8 cellular contexts compared by ENCODE assay signal in the genomic region with DNA sequence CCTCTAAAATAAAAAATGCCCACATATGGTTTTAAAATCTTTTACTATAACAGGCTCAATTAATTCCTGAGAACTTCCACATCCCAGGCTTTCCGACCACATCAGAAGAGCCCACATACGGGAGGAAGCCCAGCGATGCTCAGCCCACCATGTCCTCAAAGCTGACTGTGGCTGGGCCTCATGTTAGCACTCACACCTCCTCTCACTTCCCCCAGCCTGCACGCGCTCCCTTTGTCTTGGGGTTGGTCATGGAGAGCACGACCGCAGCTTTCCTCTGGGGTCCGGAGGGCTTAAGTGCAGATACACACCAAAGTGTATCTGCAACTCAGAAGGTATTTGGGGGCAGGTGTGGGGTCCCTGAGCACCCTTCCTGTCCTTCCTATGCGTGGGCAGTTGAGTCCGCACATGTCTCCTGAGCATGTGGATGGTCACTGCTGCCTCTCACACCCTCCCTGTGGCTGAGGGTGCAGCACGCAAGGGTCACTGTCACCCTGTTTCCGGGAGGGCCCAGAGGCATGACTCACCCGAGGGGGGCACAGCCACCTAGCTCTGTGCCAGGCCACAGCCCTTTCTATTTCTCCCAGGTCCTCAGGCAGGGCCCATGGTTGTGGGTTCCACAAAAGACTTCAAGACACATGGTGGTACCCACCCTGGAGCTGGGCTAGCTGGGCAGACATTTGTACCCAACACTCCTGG. TPM values are rescaled to one million over a fixed set of nuclear protein-coding genes. Genes with fewer than 3 reads are reported as not detected.
DNase-seq lines count a peak whose midpoint lies in the region; ATAC-seq, FAIRE-seq and TF ChIP-seq lines count a peak whose summit lies in the region.

No MANE protein-coding gene starts in this region.

- H3K4me1 ChIP-seq in kidney (ENCODE audit: control insufficient read depth in 1 of 2, insufficient read depth in 1 of 2, low read depth in 1 of 2, low read length in 2 of 2) (peaks cover 47 to 56% of the 10 kb centered on the region in 2 donors), thymus (ENCODE audit: control insufficient read depth, insufficient read depth, low read length) (peaks cover 81% of the 10 kb centered on the region), BE2C (peaks cover 8% of the 10 kb centered on the region)

- H3K36me3 ChIP-seq in kidney (ENCODE audit: control insufficient read depth in 1 of 2, insufficient read depth in 2 of 2, low read length in 2 of 2) (peaks cover 50 to 73% of the 10 kb centered on the region in 2 donors), thymus (ENCODE audit: control insufficient read depth, insufficient read depth) (peaks cover 83% of the 10 kb centered on the region), BE2C (peaks cover 62% of the 10 kb centered on the region)

- peaks cover 93% of the 10 kb centered on the region for H3K4me1 Mint-ChIP-seq in activated T-cell treated with anti-CD3 and anti-CD28 coated beads, Interleukin-2, amount 50 U/mL, for 24 hours (ENCODE audit: low read depth)
- peaks cover 95% of the 10 kb centered on the region for H3K4me1 Mint-ChIP-seq in activated CD8-positive, alpha-beta T cell treated with anti-CD3 and anti-CD28 coated beads, Interleukin-2, amount 10 ng/mL, durations not matched to agents 7 days and 5 days (ENCODE audit: low read depth)

- no peaks in the 10 kb centered on the region for H3K9me3 ChIP-seq in kidney (ENCODE audit: control insufficient read depth in 1 of 2, low read length in 2 of 2)
- no peaks in the 10 kb centered on the region for H3K9me3 ChIP-seq in thymus (ENCODE audit: control insufficient read depth)
- no peaks in the 10 kb centered on the region for H3K9me3 ChIP-seq in BE2C

- 53% methylated on average over 13 of the region's 13 CpGs for WGBS in thymus

- no peaks in the 10 kb centered on the region for H3K27me3 Mint-ChIP-seq in activated T-cell treated with anti-CD3 and anti-CD28 coated beads, Interleukin-2, amount 50 U/mL, for 24 hours
- no peaks in the 10 kb centered on the region for H3K27me3 Mint-ChIP-seq in activated CD8-positive, alpha-beta T cell treated with anti-CD3 and anti-CD28 coated beads, Interleukin-2, amount 10 ng/mL, durations not matched to agents 7 days and 5 days (ENCODE audit: low read depth)

- no peak for FAIRE-seq in kidney (lab: Jason Lieb, UNC)

- peak overlapping the region; percentile 64 for H3K4me3 Mint-ChIP-seq in activated T-cell treated with anti-CD3 and anti-CD28 coated beads, Interleukin-2, amount 50 U/mL, for 24 hours
- H3K4me3 Mint-ChIP-seq in activated CD8-positive, alpha-beta T cell treated with anti-CD3 and anti-CD28 coated beads, Interleukin-2, amount 10 ng/mL, durations not matched to agents 7 days and 5 days: peak overlapping the region; percentile 58

- intact Hi-C loops in kidney (cut with DNase I): no loop called here

- CTCF ChIA-PET in activated CD8-positive, alpha-beta T cell treated with anti-CD3 and anti-CD28 coated beads, Interleukin-2, amount 10 ng/mL, durations not matched to agents 7 days and 5 days (lab: Charles Lee): interaction anchor here (1.0 to 3.2 kb wide), 8 partner anchors 10 to 366 kb away, joined by 3 to 16 read pairs (median 4); no protein-coding TSS in a partner anchor

- POLR2A ChIA-PET in activated CD8-positive, alpha-beta T cell treated with anti-CD3 and anti-CD28 coated beads, Interleukin-2, amount 10 ng/mL, durations not matched to agents 7 days and 5 days (lab: Charles Lee): interaction anchor here (1.0 to 4.5 kb wide), 9 partner anchors 9 to 361 kb away, joined by 3 to 48 read pairs (median 5); a partner anchor contains a TSS

- H3K27ac Mint-ChIP-seq in activated T-cell treated with anti-CD3 and anti-CD28 coated beads, Interleukin-2, amount 50 U/mL, for 24 hours: peak overlapping the region; percentile 95
- H3K27ac Mint-ChIP-seq in activated CD8-positive, alpha-beta T cell treated with anti-CD3 and anti-CD28 coated beads, Interleukin-2, amount 10 ng/mL, durations not matched to agents 7 days and 5 days: peak overlapping the region; percentile 91

- ATAC-seq in activated CD8-positive, alpha-beta T cell treated with anti-CD3 and anti-CD28 coated beads, Interleukin-2, amount 10 ng/mL, durations not matched to agents 7 days and 5 days: peak; percentile 17

- H3K9ac ChIP-seq in kidney (ENCODE audit: low read length in 2 of 2): no peak overlapping the region

- DNase-seq in activated T-cell treated with anti-CD3 and anti-CD28 coated beads, Interleukin-2, amount 50 U/mL, for 24 hours: no peak
- no peak for DNase-seq in activated T-cell treated with anti-CD3 and anti-CD28 coated beads for 4 hours
- peak; percentile 44 for DNase-seq in activated CD8-positive, alpha-beta T cell treated with anti-CD3 and anti-CD28 coated beads, Interleukin-2, amount 10 ng/mL, durations not matched to agents 7 days and 5 days
- DNase-seq in kidney: peak; percentile 62
- DNase-seq in NCI-H510A treated with DMSO at 0.1 percent for 48 hours (lab: John Stamatoyannopoulos, UW): no peak
- no peak for DNase-seq in BE2C
- no peak for DNase-seq in DMS53 treated with DMSO at 0.1 percent for 48 hours (lab: John Stamatoyannopoulos, UW; ENCODE audit: unreplicated experiment)

- TF ChIP-seq CTCF in kidney (IDR thresholded peaks at IDR 0.05; ENCODE audit: borderline replicate concordance, extremely low read depth, insufficient read depth) (no peak), BE2C (IDR thresholded peaks at IDR 0.05; ENCODE audit: low read depth, low read length) (no peak)

- H3K27ac ChIP-seq in kidney (ENCODE audit: low read depth in 2 of 2, low read length in 2 of 2) (peak overlapping the region; percentile 59 to 74), thymus (ENCODE audit: low read depth) (peak overlapping the region; percentile 71)

- peaks cover 100% of the 10 kb centered on the region for H3K36me3 Mint-ChIP-seq in activated T-cell treated with anti-CD3 and anti-CD28 coated beads, Interleukin-2, amount 50 U/mL, for 24 hours (ENCODE audit: low read depth)
- peaks cover 95% of the 10 kb centered on the region for H3K36me3 Mint-ChIP-seq in activated CD8-positive, alpha-beta T cell treated with anti-CD3 and anti-CD28 coated beads, Interleukin-2, amount 10 ng/mL, durations not matched to agents 7 days and 5 days (ENCODE audit: low read depth)

- no peaks in the 10 kb centered on the region for H3K9me3 Mint-ChIP-seq in activated T-cell treated with anti-CD3 and anti-CD28 coated beads, Interleukin-2, amount 50 U/mL, for 24 hours
- H3K9me3 Mint-ChIP-seq in activated CD8-positive, alpha-beta T cell treated with anti-CD3 and anti-CD28 coated beads, Interleukin-2, amount 10 ng/mL, durations not matched to agents 7 days and 5 days (ENCODE audit: insufficient read depth): no peaks in the 10 kb centered on the region

- H3K27me3 ChIP-seq in thymus (ENCODE audit: control insufficient read depth, insufficient read depth): no peaks in the 10 kb centered on the region
- H3K27me3 ChIP-seq in BE2C: no peaks in the 10 kb centered on the region

- H3K4me3 ChIP-seq in kidney (ENCODE audit: low read length in 2 of 2): no peak overlapping the region
- no peak overlapping the region for H3K4me3 ChIP-seq in thymus (ENCODE audit: low read length)
- no peak overlapping the region for H3K4me3 ChIP-seq in BE2C (ENCODE audit: low read depth, low read length)

RNA-seq across cellular contexts. Expression of a gene that starts 21.2 kb away (rescaled TPM):
- total RNA-seq in activated CD8-positive, alpha-beta T cell treated with anti-CD3 and anti-CD28 coated beads, Interleukin-2, amount 10 ng/mL, durations not matched to agents 7 days and 5 days: 100 to 1,000 TPM; 516 to 550 TPM
- 313 TPM for total RNA-seq in kidney
- polyA plus RNA-seq in kidney (ENCODE audit: insufficient read depth, low read depth, low replicate concordance): 176 TPM
- 141 TPM for polyA plus RNA-seq in thymus
- polyA plus RNA-seq in BE2C (2012; ENCODE audit: insufficient read depth, insufficient read length, low read depth): 93.6 TPM

Comparison
In these comparisons a context has a peak if more than half of its experiments do, and no peak if none do; other contexts are left out.
1. DNase-seq: peak in activated CD8-positive, alpha-beta T cell treated with anti-CD3 and anti-CD28 coated beads, Interleukin-2, amount 10 ng/mL, durations not matched to agents 7 days and 5 days (single experiment) and kidney (single experiment); none in activated T-cell treated with anti-CD3 and anti-CD28 coated beads, Interleukin-2, amount 50 U/mL, for 24 hours (single experiment), activated T-cell treated with anti-CD3 and anti-CD28 coated beads for 4 hours (single experiment), NCI-H510A treated with DMSO at 0.1 percent for 48 hours (single experiment), BE2C (single experiment) and DMS53 treated with DMSO at 0.1 percent for 48 hours (single experiment).